ENCODE assay signal across 17 cellular contexts in genomic region chr11:114281388-114281956, GRCh38. TPM values are rescaled to one million over a fixed set of nuclear protein-coding genes. Genes with fewer than 3 reads are reported as not detected.
DNase-seq lines count a peak whose midpoint lies in the region; ATAC-seq and TF ChIP-seq lines count a peak whose summit lies in the region.
"Had no signal": no experiment of that assay in that cellular context is flagged by ENCODE, and none has a peak within 500 bp of the region (broad histone marks: within the 10 kb centered on the region; RNA-seq: fewer than 3 reads in every experiment).

No MANE protein-coding gene starts in this region.

- H3K36me3 ChIP-seq in sigmoid colon = no peaks in the 10 kb centered on the region
- H3K36me3 ChIP-seq: HAP-1, transverse colon had no signal

- intact Hi-C loops in Calu3 (cut with micrococcal nuclease; ENCODE audit: unreplicated experiment) = loop anchor here (5.0 kb wide), 2 partner anchors 36 to 116 kb away; no protein-coding TSS in a partner anchor
- intact Hi-C loops in sigmoid colon (cut with DNase I) = loop anchor here (5.0 kb wide), 2 partner anchors 66 to 116 kb away; no protein-coding TSS in a partner anchor

- no peak for TF ChIP-seq EP300 in sigmoid colon (IDR thresholded peaks at IDR 0.05)

- TF ChIP-seq POLR2A in sigmoid colon (IDR thresholded peaks at IDR 0.05) = no peak

- peaks cover 0 to 23% (median 21%) of the 10 kb centered on the region in 4 donors for H3K4me1 ChIP-seq in sigmoid colon
- H3K4me1 ChIP-seq: HAP-1 had no signal

- ATAC-seq in GM19351 (IDR thresholded peaks at IDR 0.05; ENCODE audit: unreplicated experiment) (no peak), HG03378 (IDR thresholded peaks at IDR 0.05; ENCODE audit: unreplicated experiment) (no peak)
- ATAC-seq: activated naive CD8-positive, alpha-beta T cell treated with anti-CD3 and anti-CD28 coated beads, Interleukin-2, amount 50 U/mL, for 24 hours; activated T-cell treated with anti-CD3 and anti-CD28 coated beads, Interleukin-2, amount 50 U/mL, for 72 hours; naive thymus-derived CD4-positive, alpha-beta T cell had no signal

- POLR2A ChIA-PET in RWPE1 (lab: Yijun Ruan, JAX; ENCODE audit: low non-redundant PET) = no interaction called here

- H3K4me3 ChIP-seq in fibroblast of villous mesenchyme (ENCODE audit: low read depth, low read length) (no peak overlapping the region), sigmoid colon (no peak overlapping the region)
- H3K4me3 ChIP-seq: HAP-1, transverse colon had no signal

- no peaks in the 10 kb centered on the region for H3K36me3 Mint-ChIP-seq in Calu3 (ENCODE audit: insufficient read depth, unreplicated experiment)
- H3K36me3 Mint-ChIP-seq: naive thymus-derived CD4-positive, alpha-beta T cell had no signal

- DNase-seq in Calu3 (no peak), RWPE1 (ENCODE audit: low spot score) (no peak), fibroblast of villous mesenchyme (ENCODE audit: low read depth) (peak; percentile 81), sigmoid colon (no peak), NCI-H1694 (lab: John Stamatoyannopoulos, UW) (no peak)
- DNase-seq in activated CD8-positive, alpha-beta memory T cell treated with anti-CD3 and anti-CD28 coated beads, Interleukin-2, amount 50 U/mL, for 48 hours = no peak
- DNase-seq: activated CD4-positive, alpha-beta T cell treated with anti-CD3 and anti-CD28 coated beads, Interleukin-2, amount 50 U/mL, for 4 hours; activated naive CD8-positive, alpha-beta T cell treated with anti-CD3 and anti-CD28 coated beads, Interleukin-2, amount 50 U/mL, for 24 hours; activated T-cell treated with anti-CD3 and anti-CD28 coated beads, Interleukin-2, amount 50 U/mL, for 72 hours; naive thymus-derived CD4-positive, alpha-beta T cell; NCI-H1048; stimulated activated CD4-positive, alpha-beta T cell treated with anti-CD3 and anti-CD28 coated beads, Interleukin-4, amount 100 ng/mL, for 1 hour; transverse colon had no signal

- peaks cover 73% of the 10 kb centered on the region for H3K4me1 Mint-ChIP-seq in Calu3 (ENCODE audit: low read depth, unreplicated experiment)
- H3K4me1 Mint-ChIP-seq: activated naive CD8-positive, alpha-beta T cell treated with anti-CD3 and anti-CD28 coated beads, Interleukin-2, amount 50 U/mL, for 24 hours; naive thymus-derived CD4-positive, alpha-beta T cell had no signal

- no peaks in the 10 kb centered on the region for H3K9me3 Mint-ChIP-seq in Calu3 (ENCODE audit: low read depth, unreplicated experiment)
- H3K9me3 Mint-ChIP-seq: activated naive CD8-positive, alpha-beta T cell treated with anti-CD3 and anti-CD28 coated beads, Interleukin-2, amount 50 U/mL, for 24 hours; activated T-cell treated with anti-CD3 and anti-CD28 coated beads, Interleukin-2, amount 50 U/mL, for 72 hours; naive thymus-derived CD4-positive, alpha-beta T cell had no signal

- H3K9me3 ChIP-seq in sigmoid colon = no peaks in the 10 kb centered on the region
- H3K9me3 ChIP-seq: HAP-1, transverse colon had no signal

- 86 to 96% methylated on average over 1 of the region's 1 CpG for WGBS in sigmoid colon, 2 donors

- TF ChIP-seq CTCF in Calu3 (IDR thresholded peaks at IDR 0.05; ENCODE audit: unreplicated experiment) (no peak), RWPE1 (conservative IDR thresholded peaks at IDR 0.05; ENCODE audit: low read depth) (no peak), fibroblast of villous mesenchyme (IDR thresholded peaks at IDR 0.05; ENCODE audit: insufficient read depth, low read depth, low read length) (no peak), sigmoid colon (IDR thresholded peaks at IDR 0.05) (no peak)

- no peaks in the 10 kb centered on the region for H3K27me3 ChIP-seq in sigmoid colon
- H3K27me3 ChIP-seq: transverse colon had no signal

- CTCF ChIA-PET in Calu3 (lab: Charles Lee) (interaction anchor here (0.7 to 1.3 kb wide), 5 partner anchors 10 to 25 kb away, joined by 3 to 6 read pairs (median 4); partner anchors contain the start of gene NNMT), RWPE1 (lab: Yijun Ruan, JAX) (interaction anchor here (1.1 to 1.5 kb wide), 2 partner anchors 20 to 483 kb away, joined by 4 to 5 read pairs; no protein-coding TSS in a partner anchor)

- H3K27me3 Mint-ChIP-seq in Calu3 (ENCODE audit: unreplicated experiment) = no peaks in the 10 kb centered on the region

- H3K27ac ChIP-seq in RWPE1 (peak overlapping the region; percentile 88), sigmoid colon (peak overlapping the region in 3 of 4 donors; percentile 17 to 43 (median 28))
- H3K27ac ChIP-seq: epithelial cell of prostate had no signal

- no peak overlapping the region for H3K4me3 Mint-ChIP-seq in Calu3 (ENCODE audit: low read depth, unreplicated experiment)
- H3K4me3 Mint-ChIP-seq: activated naive CD8-positive, alpha-beta T cell treated with anti-CD3 and anti-CD28 coated beads, Interleukin-2, amount 50 U/mL, for 24 hours; activated T-cell treated with anti-CD3 and anti-CD28 coated beads, Interleukin-2, amount 50 U/mL, for 72 hours; naive thymus-derived CD4-positive, alpha-beta T cell had no signal

- no TSS peak for BruUV-seq in Calu3 (replicated peaks; lab: Mats Ljungman, UMichigan)

- H3K27ac Mint-ChIP-seq in Calu3 (ENCODE audit: unreplicated experiment) = peak overlapping the region; percentile 30
- H3K27ac Mint-ChIP-seq: activated naive CD8-positive, alpha-beta T cell treated with anti-CD3 and anti-CD28 coated beads, Interleukin-2, amount 50 U/mL, for 24 hours; activated T-cell treated with anti-CD3 and anti-CD28 coated beads, Interleukin-2, amount 50 U/mL, for 72 hours had no signal

RNA-seq across cellular contexts. Expression of gene NNMT, which starts 14.7 kb away (rescaled TPM):
- total RNA-seq in Calu3 (2022) (52.7 and 116 TPM in 2 replicates), fibroblast of villous mesenchyme (505 and 713 TPM in 2 replicates), sigmoid colon (100 to 1,000 TPM; 126 to 960 (median 409) TPM)
- 100 to 1,000 TPM in 2 of 3 donors, 10 to 100 TPM in 1; 28.0 to 208 (median 201) TPM for polyA plus RNA-seq in sigmoid colon
- total RNA-seq: activated T-cell treated with anti-CD3 and anti-CD28 coated beads, Interleukin-2, amount 50 U/mL, for 72 hours; naive thymus-derived CD4-positive, alpha-beta T cell had no signal
- polyA plus RNA-seq: naive thymus-derived CD4-positive, alpha-beta T cell had no signal
